ENCODE assay signal across 18 cellular contexts in genomic region chr9:110261631-110262030, GRCh38. TPM values are rescaled to one million over a fixed set of nuclear protein-coding genes. Genes with fewer than 3 reads are reported as not detected.
"Had no signal": no experiment of that assay in that cellular context is flagged by ENCODE, and none has a peak within 500 bp of the region (broad histone marks: within the 10 kb centered on the region; RNA-seq: fewer than 3 reads in every experiment).

No MANE protein-coding gene starts in this region.

- DNase-seq: activated CD4-positive, alpha-beta T cell treated with anti-CD3 and anti-CD28 coated beads, Interleukin-2, amount 50 U/mL, for 48 hours; activated naive CD8-positive, alpha-beta T cell treated with anti-CD3 and anti-CD28 coated beads for 36 hours; anterior cingulate cortex; central memory CD4-positive, alpha-beta T cell; endodermal cell; mucosa of descending colon; naive B cell; retina; stimulated activated CD4-positive, alpha-beta T cell treated with anti-CD3 and anti-CD28 coated beads, Interleukin-12 subunit alpha, Interleukin-12 subunit beta, amount 100 ng/mL, for 4 hours; stimulated activated CD4-positive, alpha-beta T cell treated with anti-CD3 and anti-CD28 coated beads, Interleukin-1b, Interleukin-23, amount 100 ng/mL, for 48 hours; stimulated activated naive CD8-positive, alpha-beta T cell treated with anti-CD3 and anti-CD28 coated beads, Interleukin-15, Interleukin-2, amounts not matched to agents 100 U/mL and 50 U/mL, for 24 hours; substantia nigra; T-helper 2 cell; tibial artery; WERI-Rb-1 had no signal

- ATAC-seq: mucosa of descending colon; stimulated activated naive CD8-positive, alpha-beta T cell treated with anti-CD3 and anti-CD28 coated beads, Interleukin-15, Interleukin-2, amounts not matched to agents 100 U/mL and 50 U/mL, for 24 hours had no signal

RNA-seq across cellular contexts. Expression of gene C9orf152, which starts 53.7 kb away (rescaled TPM):
- total RNA-seq: activated naive CD8-positive, alpha-beta T cell treated with anti-CD3 and anti-CD28 coated beads for 36 hours; endodermal cell; neural crest cell; omental fat pad; posterior vena cava had no signal
